In genomic region chr4:153153339-153153851, GRCh38 we compare ENCODE assay signal across 8 cellular contexts. TPM values are rescaled to one million over a fixed set of nuclear protein-coding genes. Genes with fewer than 3 reads are reported as not detected.
DNase-seq lines count a peak whose midpoint lies in the region; ATAC-seq, FAIRE-seq and TF ChIP-seq lines count a peak whose summit lies in the region.

No MANE protein-coding gene starts in this region.

- in situ Hi-C loops in GM12878 (cut with MboI): no loop called here

- H3K4me1 ChIP-seq in DOHH2 (ENCODE audit: control insufficient read depth, low read length) (peaks cover 52% of the 10 kb centered on the region), GM12878 (ENCODE audit: control insufficient read depth, insufficient read depth, low read length) (peaks cover 33% of the 10 kb centered on the region)

- POLR2A ChIA-PET in GM12878 (lab: Charles Lee): no interaction called here

- CTCF ChIA-PET in GM12878 (lab: Yijun Ruan, JAX): interaction anchor here (1.3 to 1.4 kb wide), 2 partner anchors 125 to 597 kb away, joined by 3 to 4 read pairs; no protein-coding TSS in a partner anchor

- no peak overlapping the region for H3K27ac ChIP-seq in DOHH2 (ENCODE audit: low read depth, low read length)
- H3K27ac ChIP-seq in GM12878 (ENCODE audit: control insufficient read depth, insufficient read depth): no peak overlapping the region
- H3K27ac ChIP-seq in skin epidermis: peak overlapping the region in 19 of 21 experiments; percentile 22 to 82 (median 46)

- SMC1A ChIA-PET in GM12878 (lab: Charles Lee; ENCODE audit: uncharacterized antibody, unreplicated experiment): no interaction called here

- H4K20me1 ChIP-seq in DOHH2 (ENCODE audit: control insufficient read depth, insufficient read depth, low read depth, low read length) (no peaks in the 10 kb centered on the region), GM12878 (ENCODE audit: control insufficient read depth, insufficient read depth) (no peaks in the 10 kb centered on the region)

- intact Hi-C loops in GM12878 (cut with micrococcal nuclease; ENCODE audit: unreplicated experiment): loop anchor here (5.0 kb wide), 1 partner anchor 599 kb away; no protein-coding TSS in a partner anchor

- H3K9me3 ChIP-seq in DOHH2 (ENCODE audit: control insufficient read depth, insufficient read depth, low read length) (no peaks in the 10 kb centered on the region), GM12878 (replicated peaks; ENCODE audit: control insufficient read depth, insufficient read depth, low read length) (no peaks in the 10 kb centered on the region), iPS-18c (ENCODE audit: control insufficient read depth, insufficient read depth, low read length) (no peaks in the 10 kb centered on the region)

- no peaks in the 10 kb centered on the region for H3K36me3 ChIP-seq in DOHH2 (ENCODE audit: control insufficient read depth, low read length)
- H3K36me3 ChIP-seq in GM12878 (ENCODE audit: control insufficient read depth in 2 of 2, insufficient read depth in 2 of 2, low read length in 1 of 2): no peaks in the 10 kb centered on the region

- H3K4me3 ChIP-seq in DOHH2 (ENCODE audit: low read length): peak overlapping the region; percentile 67
- H3K4me3 ChIP-seq in GM12878: peak overlapping the region; percentile 62
- H3K4me3 ChIP-seq in iPS-18c (ENCODE audit: insufficient read depth, low read depth, low read length): peak overlapping the region; percentile 58
- H3K4me3 ChIP-seq in skin epidermis: peak overlapping the region; percentile 41 to 55 (median 48)

- H3K4me2 ChIP-seq in DOHH2 (ENCODE audit: low read length): peak overlapping the region; percentile 75
- peak overlapping the region; percentile 97 for H3K4me2 ChIP-seq in GM12878 (ENCODE audit: control insufficient read depth, insufficient read depth)

- H3K9ac ChIP-seq in GM12878 (ENCODE audit: control insufficient read depth, insufficient read depth, low read length): peak overlapping the region; percentile 8

- TF ChIP-seq POLR2A in GM12878 (IDR thresholded peaks at IDR 0.05; ENCODE audit: low read depth, low read length): peak; percentile 29; the same call in 1 of the 2 replicates

- H2AFZ ChIP-seq in GM12878 (ENCODE audit: control insufficient read depth, low read depth, low read length): peak overlapping the region; percentile 78

- DNase-seq in Kasumi-1 (lab: John Stamatoyannopoulos, UW) (peak; percentile 43 to 53), T-helper 9 cell (peak; percentile 63), GM12878 (ENCODE audit: low read depth, low spot score) (no peak), RCC 7860 (ENCODE audit: low spot score) (no peak)

- RAD21 ChIA-PET in GM12878 (lab: Charles Lee; ENCODE audit: unreplicated experiment): no interaction called here

- no peak for TF ChIP-seq RAD21 in GM12878 (IDR thresholded peaks at IDR 0.05; ENCODE audit: insufficient read depth, low read depth, low read length)

- peaks cover 3% of the 10 kb centered on the region for H3F3A ChIP-seq in DOHH2 (ENCODE audit: control insufficient read depth, insufficient read depth)

- 1% methylated on average over 53 of the region's 53 CpGs for WGBS in GM12878 (ENCODE audit: insufficient coverage, insufficient replicate concordance, low lambda C conversion rate, missing lambda C conversion rate)

- FAIRE-seq in GM12878 (lab: Jason Lieb, UNC) (no peak), RCC 7860 (lab: Jason Lieb, UNC) (no peak)

- TF ChIP-seq CTCF in DOHH2 (IDR thresholded peaks at IDR 0.05; ENCODE audit: low read depth, low read length, poor library complexity, severe bottlenecking) (no peak), GM12878 (IDR thresholded peaks at IDR 0.05 in 2 of 3, conservative IDR thresholded peaks at IDR 0.05 in 1 of 3; ENCODE audit: control insufficient read depth in 2 of 3, extremely low read depth in 1 of 3, insufficient read depth in 1 of 3, low read depth in 3 of 3, low read length in 3 of 3) (no peak)

- H3K9me2 ChIP-seq in DOHH2 (replicated peaks; ENCODE audit: control insufficient read depth, low read length): no peaks in the 10 kb centered on the region

- no peak for TF ChIP-seq EP300 in GM12878 (IDR thresholded peaks at IDR 0.05; ENCODE audit: borderline replicate concordance in 1 of 2, control insufficient read depth in 1 of 2, low read depth in 2 of 2, low read length in 2 of 2)

- ATAC-seq in GM21717 (IDR thresholded peaks at IDR 0.05; ENCODE audit: unreplicated experiment) (peak; percentile 63), GM12878 (peak; percentile 82)

- H3K79me2 ChIP-seq in DOHH2 (ENCODE audit: control insufficient read depth, low read length) (no peaks in the 10 kb centered on the region), GM12878 (ENCODE audit: control insufficient read depth, insufficient read depth, low read length) (no peaks in the 10 kb centered on the region)

- H3K27me3 ChIP-seq in DOHH2 (ENCODE audit: control insufficient read depth, low read length): peaks cover 16% of the 10 kb centered on the region
- H3K27me3 ChIP-seq in GM12878 (replicated peaks in 1 of 2; ENCODE audit: control insufficient read depth in 2 of 2, insufficient read depth in 2 of 2, low read length in 1 of 2): peaks cover 0 to 5% of the 10 kb centered on the region in 2 experiments; a peak in 3 of 4 replicates

- BruUV-seq in GM12878 (replicated peaks; lab: Mats Ljungman, UMichigan): no TSS peak

TF ChIP-seq in GM12878, 131 proteins besides CTCF, POLR2A, EP300 and RAD21:
- peak in 1 of 2 experiments; percentile 28; a peak in 1 of 3 replicates for TF ChIP-seq EGR1 (IDR thresholded peaks at IDR 0.05; ENCODE audit: borderline replicate concordance in 1 of 2, low read depth in 2 of 2, low read length in 2 of 2)
- no peak for TF ChIP-seq CBX3 (IDR thresholded peaks at IDR 0.05; ENCODE audit: borderline replicate concordance, low read depth)
- no peak for TF ChIP-seq KLF5 (IDR thresholded peaks at IDR 0.05; ENCODE audit: partially characterized antibody)
- TF ChIP-seq HDGF (IDR thresholded peaks at IDR 0.05): no peak
- no peak for TF ChIP-seq MTA3 (IDR thresholded peaks at IDR 0.05; ENCODE audit: borderline replicate concordance, low read length)
- TF ChIP-seq HDAC6 (IDR thresholded peaks at IDR 0.05; ENCODE audit: unreplicated experiment): peak; percentile 100
- TF ChIP-seq GATAD2B (conservative IDR thresholded peaks at IDR 0.05; ENCODE audit: low read depth): peak; percentile 15; the same call in 1 of the 2 replicates
- no peak for TF ChIP-seq SPI1 (IDR thresholded peaks at IDR 0.05; ENCODE audit: borderline replicate concordance, insufficient read depth, low read depth, low read length)
- no peak for TF ChIP-seq MAX (IDR thresholded peaks at IDR 0.05; ENCODE audit: low read depth, low read length)
- TF ChIP-seq HDAC2 (IDR thresholded peaks at IDR 0.05): peak; percentile 55; the same call in 1 of the 2 replicates
- TF ChIP-seq IKZF1 (conservative IDR thresholded peaks at IDR 0.05): peak; percentile 17; the same call in 1 of the 2 replicates

RNA-seq across cellular contexts. Expression of gene TRIM2, which starts 50.8 kb away (rescaled TPM):
- total RNA-seq in GM12878 (2013; cell fraction: nucleolus; rRNA removed): 0.29 and 1.3 TPM in 2 replicates
- total RNA-seq in GM12878 (2014; rRNA removed): 0.06 and 0.11 TPM in 2 replicates
- 0.13 TPM in 1 of 2 replicates, not detected in the other for total RNA-seq in GM12878 (2014; rRNA removed; fragmentation: Illumina TruSeq; extraction: Trizol)
- 0.15 and 0.16 TPM in 2 replicates for total RNA-seq in GM12878 (2021)
- polyA plus RNA-seq in GM12878 (2011; ENCODE audit: low read depth): 0.24 TPM
- 0.16 and 0.18 TPM in 2 replicates for polyA plus RNA-seq in GM12878 (2011; rRNA removed)
- polyA plus RNA-seq in GM12878 (2011; cell fraction: cytosol; rRNA removed): 0.08 and 0.15 TPM in 2 replicates
- 0.06 and 0.58 TPM in 2 replicates for polyA plus RNA-seq in GM12878 (2011; cell fraction: nucleus; rRNA removed)
- 0.48 and 0.51 TPM in 2 replicates for polyA plus RNA-seq in GM12878 (2012)
- 0.07 TPM in 1 of 2 replicates, not detected in the other for polyA plus RNA-seq in GM12878 (2014; fragmentation: Illumina TruSeq; extraction: Trizol)
- under 1 TPM in 1 of 2 experiments, not detected in 1; 0.18 TPM for polyA plus RNA-seq in GM12878 (2014; fragmentation: Nextera tagmentation; extraction: Ambion mirVana)
- not detected in 2 replicates for polyA plus RNA-seq in GM12878 (2014; rRNA removed)
- under 1 TPM in 1 of 2 experiments, not detected in 1; 0.19 TPM for polyA plus RNA-seq in GM12878 (2016; fragmentation: Nextera tagmentation; extraction: Ambion mirVana)
- 0.36 TPM in 1 of 2 replicates, not detected in the other for polyA minus RNA-seq in GM12878 (2011; rRNA and poly(A)+ RNA removed)
- not detected in 2 replicates for polyA minus RNA-seq in GM12878 (2011; cell fraction: cytosol; rRNA and poly(A)+ RNA removed)
- polyA minus RNA-seq in GM12878 (2011; cell fraction: nucleus; rRNA and poly(A)+ RNA removed): 0.19 and 0.24 TPM in 2 replicates

Comparison
In these comparisons a context has a peak if more than half of its experiments do, and no peak if none do; other contexts are left out.
1. H3K27ac ChIP-seq: peak in skin epidermis (19 of 21); none in DOHH2 (single experiment) and GM12878 (single experiment).
2. DNase-seq: peak in Kasumi-1 (2 of 2) and T-helper 9 cell (single experiment); none in GM12878 (single experiment) and RCC 7860 (single experiment).
3. Peak in every context shown above with its lines, with median percentiles within 50 percentile points of each other: H3K4me3 ChIP-seq.